In the genomic region with DNA sequence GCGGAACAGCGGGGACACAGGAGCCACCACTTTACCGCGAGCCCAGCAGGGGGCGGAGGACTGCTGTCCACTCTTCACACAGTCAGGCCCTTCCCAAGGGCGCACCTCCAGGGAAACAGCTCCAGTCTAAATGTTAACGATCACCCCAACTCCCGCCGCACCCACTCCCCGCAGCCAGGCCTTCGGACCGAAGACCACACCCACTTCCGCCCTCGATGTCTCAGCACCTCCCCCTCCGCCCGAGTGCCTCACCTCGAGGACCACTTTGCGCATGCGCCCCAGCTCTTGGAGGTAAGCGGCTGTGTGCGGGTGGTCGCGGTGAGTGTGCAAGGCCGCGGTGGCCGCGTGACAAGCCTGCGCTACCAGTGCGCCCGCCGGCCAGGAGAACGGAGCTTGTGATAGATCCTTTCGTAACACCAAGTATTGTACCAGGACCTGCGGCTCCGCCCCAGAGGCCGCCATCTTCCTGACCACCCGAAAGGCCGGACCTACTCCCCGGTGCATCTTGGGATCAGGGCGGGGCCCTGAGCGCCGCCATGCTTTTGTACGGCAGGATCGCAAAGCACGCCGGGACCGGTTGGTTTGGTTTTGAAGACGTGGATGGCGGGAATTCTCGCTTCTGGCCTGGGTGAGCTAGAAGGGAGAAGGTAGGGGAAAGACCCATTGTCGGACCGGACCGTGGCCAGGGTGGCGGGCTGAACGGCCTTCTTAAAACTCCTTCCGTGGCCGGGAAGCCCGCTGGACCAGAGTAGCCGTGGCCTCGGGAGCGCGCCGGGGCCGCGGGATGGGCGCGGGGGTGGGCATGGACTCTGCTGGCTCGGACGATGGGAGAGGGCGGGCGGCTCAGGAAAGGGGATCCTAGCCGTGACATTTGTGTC, we compare ENCODE assay signal across 8 cellular contexts. TPM values are rescaled to one million over a fixed set of nuclear protein-coding genes. Genes with fewer than 3 reads are reported as not detected.
A peak's percentile ranks its signal among the peaks of the same experiment; 100 is the strongest.
DNase-seq lines count a peak whose midpoint lies in the region; ATAC-seq and TF ChIP-seq lines count a peak whose summit lies in the region.

A gene with protein sequence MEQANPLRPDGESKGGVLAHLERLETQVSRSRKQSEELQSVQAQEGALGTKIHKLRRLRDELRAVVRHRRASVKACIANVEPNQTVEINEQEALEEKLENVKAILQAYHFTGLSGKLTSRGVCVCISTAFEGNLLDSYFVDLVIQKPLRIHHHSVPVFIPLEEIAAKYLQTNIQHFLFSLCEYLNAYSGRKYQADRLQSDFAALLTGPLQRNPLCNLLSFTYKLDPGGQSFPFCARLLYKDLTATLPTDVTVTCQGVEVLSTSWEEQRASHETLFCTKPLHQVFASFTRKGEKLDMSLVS (plus strand): TSS at position 552 of the 878 bp plus-strand sequence. CDS start 495 bp downstream, outside the sequence.
A gene with protein sequence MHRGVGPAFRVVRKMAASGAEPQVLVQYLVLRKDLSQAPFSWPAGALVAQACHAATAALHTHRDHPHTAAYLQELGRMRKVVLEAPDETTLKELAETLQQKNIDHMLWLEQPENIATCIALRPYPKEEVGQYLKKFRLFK (minus strand): TSS at position 518 of the 878 bp plus-strand sequence. CDS start 14 bp downstream, at position 504.

- TF ChIP-seq CTCF in LNCAP (IDR thresholded peaks at IDR 0.05): peak; percentile 47

- H3K36me3 ChIP-seq in naive thymus-derived CD4-positive, alpha-beta T cell (ENCODE audit: control insufficient read depth in 2 of 3, insufficient read depth in 3 of 3, low read length in 3 of 3): peaks cover 0 to 5% (median 0%) of the 10 kb centered on the region in 3 experiments

- DNase-seq in ELF-1 (ENCODE audit: low read depth, low spot score) (peak; percentile 98), GOT3 (lab: John Stamatoyannopoulos, UW) (peak; percentile 98), RPMI8226 (peak; percentile 97), fibroblast of gingiva (ENCODE audit: low read depth) (peak; percentile 96)
- DNase-seq in activated T-helper 1 cell treated with anti-CD3 and anti-CD28 coated beads, Interleukin-2, amount 50 U/mL, for 16 hours (ENCODE audit: low read depth in 1 of 2, low spot score in 1 of 2): peak; percentile 88 to 90
- DNase-seq in naive thymus-derived CD4-positive, alpha-beta T cell: peak; percentile 93 to 99 (median 97)
- peak; percentile 94 for DNase-seq in stimulated activated naive B cell treated with anti-CD40 and anti-IgM and Interleukin-4, amounts not matched to agents 10 μg/mL and 1 μg/mL and 100 μg/mL, for 72 hours

- peak within 1 kb of the TSS; percentile 99 to 100 (median 99) for H3K27ac Mint-ChIP-seq in naive thymus-derived CD4-positive, alpha-beta T cell
- H3K27ac Mint-ChIP-seq in stimulated activated naive B cell treated with anti-CD40 and anti-IgM and Interleukin-4, amounts not matched to agents 10 μg/mL and 1 μg/mL and 100 μg/mL, for 72 hours: peak within 1 kb of the TSS; percentile 100

- no peaks in the 10 kb centered on the region for H3K27me3 ChIP-seq in naive thymus-derived CD4-positive, alpha-beta T cell (ENCODE audit: control insufficient read depth in 2 of 2, insufficient read depth in 2 of 2, low read length in 2 of 2)

- H3K9me3 Mint-ChIP-seq in naive thymus-derived CD4-positive, alpha-beta T cell: peaks cover 0 to 4% (median 0%) of the 10 kb centered on the region in 11 donors
- no peaks in the 10 kb centered on the region for H3K9me3 Mint-ChIP-seq in stimulated activated naive B cell treated with anti-CD40 and anti-IgM and Interleukin-4, amounts not matched to agents 10 μg/mL and 1 μg/mL and 100 μg/mL, for 72 hours

- no peaks in the 10 kb centered on the region for H3K27me3 Mint-ChIP-seq in naive thymus-derived CD4-positive, alpha-beta T cell
- peaks cover 0 to 9% of the 10 kb centered on the region in 2 donors for H3K27me3 Mint-ChIP-seq in stimulated activated naive B cell treated with anti-CD40 and anti-IgM and Interleukin-4, amounts not matched to agents 10 μg/mL and 1 μg/mL and 100 μg/mL, for 72 hours

- H3K27ac ChIP-seq in naive thymus-derived CD4-positive, alpha-beta T cell (ENCODE audit: low read depth, low read length): peak within 1 kb of the TSS; percentile 96

- peaks cover 0 to 32% (median 15%) of the 10 kb centered on the region in 5 donors for H3K36me3 Mint-ChIP-seq in naive thymus-derived CD4-positive, alpha-beta T cell
- peaks cover 33 to 42% of the 10 kb centered on the region in 2 donors for H3K36me3 Mint-ChIP-seq in stimulated activated naive B cell treated with anti-CD40 and anti-IgM and Interleukin-4, amounts not matched to agents 10 μg/mL and 1 μg/mL and 100 μg/mL, for 72 hours

- no peaks in the 10 kb centered on the region for H3K9me3 ChIP-seq in naive thymus-derived CD4-positive, alpha-beta T cell (ENCODE audit: control insufficient read depth in 2 of 3, low read length in 3 of 3)

- CTCF ChIA-PET in naive thymus-derived CD4-positive, alpha-beta T cell (lab: Charles Lee): interaction anchor here (0.5 to 1.7 kb wide), 3 partner anchors 35 to 1160 kb away, joined by 3 to 4 read pairs (median 3); no protein-coding TSS in a partner anchor

- intact Hi-C loops in naive thymus-derived CD4-positive, alpha-beta T cell (cut with micrococcal nuclease): loop anchor here (1.0 to 10.0 kb wide), 14 partner anchors 34 to 1552 kb away; a partner anchor contains a TSS

- ATAC-seq in naive thymus-derived CD4-positive, alpha-beta T cell: peak; percentile 98
- peak; percentile 98 for ATAC-seq in stimulated activated naive B cell treated with anti-CD40 and anti-IgM and Interleukin-4, amounts not matched to agents 10 μg/mL and 1 μg/mL and 100 μg/mL, for 72 hours (replicated peaks)

- H3K4me3 Mint-ChIP-seq in naive thymus-derived CD4-positive, alpha-beta T cell: peak within 1 kb of the TSS; percentile 95 to 100 (median 98)
- peak within 1 kb of the TSS; percentile 96 to 99 for H3K4me3 Mint-ChIP-seq in stimulated activated naive B cell treated with anti-CD40 and anti-IgM and Interleukin-4, amounts not matched to agents 10 μg/mL and 1 μg/mL and 100 μg/mL, for 72 hours

- POLR2A ChIA-PET in naive thymus-derived CD4-positive, alpha-beta T cell (lab: Charles Lee): interaction anchor here (0.8 to 1.8 kb wide), 11 partner anchors 10 to 853 kb away, joined by 3 to 7 read pairs (median 4); a partner anchor contains a TSS

- peaks cover 6 to 10% of the 10 kb centered on the region in 2 donors for H3K4me1 ChIP-seq in naive thymus-derived CD4-positive, alpha-beta T cell (ENCODE audit: control insufficient read depth in 2 of 2, insufficient read depth in 2 of 2, low read length in 2 of 2)

- H3K4me1 Mint-ChIP-seq in naive thymus-derived CD4-positive, alpha-beta T cell: peaks cover 5 to 52% (median 20%) of the 10 kb centered on the region in 7 donors
- H3K4me1 Mint-ChIP-seq in stimulated activated naive B cell treated with anti-CD40 and anti-IgM and Interleukin-4, amounts not matched to agents 10 μg/mL and 1 μg/mL and 100 μg/mL, for 72 hours: peaks cover 8 to 26% of the 10 kb centered on the region in 2 donors

- H3K4me3 ChIP-seq in naive thymus-derived CD4-positive, alpha-beta T cell (ENCODE audit: low read length): peak within 1 kb of the TSS; percentile 97

RNA-seq across cellular contexts. Expression of the first gene that starts in this region (rescaled TPM):
- 10 to 100 TPM in 1 of 5 experiments, 1 to 10 TPM in 4; 3.6 to 36.6 (median 6.0) TPM for total RNA-seq in naive thymus-derived CD4-positive, alpha-beta T cell
- polyA plus RNA-seq in naive thymus-derived CD4-positive, alpha-beta T cell: 1 to 10 TPM; 1.8 to 3.8 TPM

RNA-seq across cellular contexts. Expression of the second gene that starts in this region (rescaled TPM):
- total RNA-seq in naive thymus-derived CD4-positive, alpha-beta T cell: 10 to 100 TPM; 14.3 to 31.5 (median 17.1) TPM
- 10 to 100 TPM; 25.0 to 40.8 TPM for polyA plus RNA-seq in naive thymus-derived CD4-positive, alpha-beta T cell

Comparison
In these comparisons a context has a peak if more than half of its experiments do, and no peak if none do; other contexts are left out.
1. Peak in every context shown above with its lines: DNase-seq, ATAC-seq, H3K4me3 ChIP-seq and H3K27ac ChIP-seq.